ENCODE assay signal across 14 cellular contexts in genomic region chr12:124790650-124791400, GRCh38.
"Had no signal": no experiment of that assay in that cellular context is flagged by ENCODE, and none has a peak within 500 bp of the region (broad histone marks: within the 10 kb centered on the region; RNA-seq: fewer than 3 reads in every experiment).

No MANE protein-coding gene starts in this region.

- H2AFZ ChIP-seq: hepatocyte had no signal

- H3K79me2 ChIP-seq: hepatocyte had no signal

- H3K4me1 ChIP-seq: pancreas, tibial nerve, vagina had no signal

- H3K9me3 Mint-ChIP-seq: activated naive CD4-positive, alpha-beta T cell treated with anti-CD3 and anti-CD28 coated beads for 36 hours; dendritic cell treated with granulocyte-macrophage colony-stimulating factor and Interleukin-4, amounts not matched to agents 40 ng/mL and 50 ng/mL, for 4 days; effector memory CD8-positive, alpha-beta T cell; neural crest cell had no signal

- H3K36me3 ChIP-seq: pancreas, vagina had no signal

- DNase-seq: activated CD4-positive, alpha-beta T cell treated with anti-CD3 and anti-CD28 coated beads for 36 hours; activated naive CD4-positive, alpha-beta T cell treated with anti-CD3 and anti-CD28 coated beads for 36 hours; effector memory CD8-positive, alpha-beta T cell; kidney; pancreas had no signal

- H3K27ac Mint-ChIP-seq: activated CD4-positive, alpha-beta T cell treated with anti-CD3 and anti-CD28 coated beads for 36 hours; activated naive CD4-positive, alpha-beta T cell treated with anti-CD3 and anti-CD28 coated beads for 36 hours; dendritic cell treated with granulocyte-macrophage colony-stimulating factor and Interleukin-4, amounts not matched to agents 40 ng/mL and 50 ng/mL, for 4 days; effector memory CD8-positive, alpha-beta T cell had no signal

- H3K9me3 ChIP-seq: gastroesophageal sphincter, pancreas, tibial nerve, vagina had no signal

- H3K27me3 Mint-ChIP-seq: activated CD4-positive, alpha-beta T cell treated with anti-CD3 and anti-CD28 coated beads for 36 hours; dendritic cell treated with granulocyte-macrophage colony-stimulating factor and Interleukin-4, amounts not matched to agents 40 ng/mL and 50 ng/mL, for 4 days; effector memory CD8-positive, alpha-beta T cell had no signal

- ATAC-seq: activated CD4-positive, alpha-beta T cell treated with anti-CD3 and anti-CD28 coated beads for 36 hours; effector memory CD8-positive, alpha-beta T cell; gastroesophageal sphincter; pancreas had no signal

- H3K4me3 ChIP-seq: gastroesophageal sphincter, hepatocyte, pancreas, smooth muscle cell, tibial nerve, vagina had no signal

- H3K4me3 Mint-ChIP-seq: activated CD4-positive, alpha-beta T cell treated with anti-CD3 and anti-CD28 coated beads for 36 hours; activated naive CD4-positive, alpha-beta T cell treated with anti-CD3 and anti-CD28 coated beads for 36 hours; dendritic cell treated with granulocyte-macrophage colony-stimulating factor and Interleukin-4, amounts not matched to agents 40 ng/mL and 50 ng/mL, for 4 days; effector memory CD8-positive, alpha-beta T cell; neural crest cell had no signal

- H3K4me2 ChIP-seq: hepatocyte, smooth muscle cell had no signal

- H3K27me3 ChIP-seq: gastroesophageal sphincter, hepatocyte, pancreas, tibial nerve, vagina had no signal

- H3K27ac ChIP-seq: epithelial cell of prostate, gastroesophageal sphincter, hepatocyte, pancreas, tibial nerve, vagina, VCaP had no signal
